ENCODE assay signal across 12 cellular contexts in genomic region chr11:109363682-109364081, GRCh38. TPM values are rescaled to one million over a fixed set of nuclear protein-coding genes. Genes with fewer than 3 reads are reported as not detected.
"Had no signal": no experiment of that assay in that cellular context is flagged by ENCODE, and none has a peak within 500 bp of the region (broad histone marks: within the 10 kb centered on the region; RNA-seq: fewer than 3 reads in every experiment).

No MANE protein-coding gene starts in this region.

- DNase-seq: GM23248, GOT3, H7, H9, HCEC 1CT, HFFc6 had no signal

- ATAC-seq: GM23338, HCT116 had no signal

- H3K9me3 ChIP-seq: HAP-1 had no signal

- H3K4me1 ChIP-seq: HAP-1 had no signal

- H3K27ac ChIP-seq: GM23248 had no signal

- H3K9me3 Mint-ChIP-seq: HFFc6 had no signal

- H3K9ac ChIP-seq: GM23248 had no signal

- H3K36me3 ChIP-seq: HAP-1 had no signal

- H3K4me3 Mint-ChIP-seq: GM23338, H9, HFFc6 had no signal

- H3K27ac Mint-ChIP-seq: GM23338, H9, HFFc6 had no signal

- H2AFZ ChIP-seq: GM23248, GM23338 had no signal

- FAIRE-seq: H1, H54 had no signal

- H3K4me2 ChIP-seq: GM23338 had no signal

- H3K4me1 Mint-ChIP-seq: H9 had no signal

- H3K4me3 ChIP-seq: GM23248, GM23338, HAP-1 had no signal

RNA-seq across cellular contexts. Expression of gene C11orf87, which starts 58.3 kb away (rescaled TPM):
- total RNA-seq: H4, H7 had no signal
